Comparison of ENCODE assay signal across 9 cellular contexts in the genomic region with DNA sequence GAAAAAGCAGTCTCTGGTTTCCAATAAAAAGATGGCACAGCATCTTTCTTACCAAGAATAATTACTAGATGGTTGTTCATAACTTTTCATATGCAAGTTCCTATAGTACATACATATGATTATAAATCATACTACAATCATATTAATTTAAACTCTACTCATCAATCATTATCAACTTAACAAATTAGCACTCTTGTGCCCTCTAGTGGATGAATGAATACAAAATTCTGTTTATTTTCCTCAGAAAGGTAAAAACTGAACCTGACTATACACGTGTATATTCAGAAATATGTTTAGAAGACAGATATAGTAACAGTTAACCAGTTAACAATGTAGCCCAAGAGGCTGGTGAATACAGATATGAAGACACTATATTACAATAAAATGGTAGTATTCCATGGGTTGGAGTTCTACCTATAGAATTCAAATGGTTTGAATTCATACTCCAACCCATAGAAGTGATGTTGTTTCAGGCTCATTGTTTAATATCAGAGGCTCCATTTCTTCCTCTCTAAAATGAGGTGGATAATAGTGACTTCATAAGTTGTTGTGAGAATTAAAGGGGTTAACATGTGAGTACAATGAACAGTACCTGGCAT.
A peak's percentile ranks its signal among the peaks of the same experiment; 100 is the strongest.
DNase-seq lines count a peak whose midpoint lies in the region; ATAC-seq, FAIRE-seq and TF ChIP-seq lines count a peak whose summit lies in the region.
"Had no signal": no experiment of that assay in that cellular context is flagged by ENCODE, and none has a peak within 500 bp of the region (broad histone marks: within the 10 kb centered on the region; RNA-seq: fewer than 3 reads in every experiment).

No MANE protein-coding gene starts in this region.

- TF ChIP-seq CTCF in DOHH2 (IDR thresholded peaks at IDR 0.05; ENCODE audit: low read depth, low read length, poor library complexity, severe bottlenecking) (peak; percentile 64), K562 (IDR thresholded peaks at IDR 0.05 in 2 of 3, conservative IDR thresholded peaks at IDR 0.05 in 1 of 3; ENCODE audit: insufficient read depth in 2 of 3, low read depth in 1 of 3, low read length in 3 of 3) (peak in 2 of 3 experiments; percentile 29 to 53; a peak in 3 of 6 replicates), mesothelial cell of epicardium (IDR thresholded peaks at IDR 0.05; ENCODE audit: unreplicated experiment) (peak; percentile 66)

- no peaks in the 10 kb centered on the region for H3K9me1 ChIP-seq in K562 (ENCODE audit: control insufficient read depth, insufficient read depth, low read length)

- H3K27me3 ChIP-seq in DOHH2 (ENCODE audit: control insufficient read depth, low read length): no peaks in the 10 kb centered on the region
- no peaks in the 10 kb centered on the region for H3K27me3 ChIP-seq in K562 (ENCODE audit: control insufficient read depth in 2 of 2, insufficient read depth in 2 of 2, low read length in 2 of 2)

- TF ChIP-seq EP300 in K562 (IDR thresholded peaks at IDR 0.05; ENCODE audit: low read length): no peak

- DNase-seq in LHCN-M2 (ENCODE audit: low read depth): peak; percentile 17
- peak in 3 of 4 experiments; percentile 9 to 40 (median 10) for DNase-seq in K562 (ENCODE audit: extremely low read depth in 1 of 4, low spot score in 3 of 4)
- no peak for DNase-seq in mesothelial cell of epicardium (ENCODE audit: low spot score in 2 of 2, unreplicated experiment in 2 of 2)
- no peak for DNase-seq in amygdala (lab: John Stamatoyannopoulos, UW)
- no peak for DNase-seq in GM19238 (ENCODE audit: insufficient read length, low spot score)
- DNase-seq in germinal center (ENCODE audit: low spot score): no peak
- DNase-seq in left cardiac atrium: no peak
- DNase-seq: stimulated activated CD4-positive, alpha-beta T cell treated with anti-CD3 and anti-CD28 coated beads, Interleukin-15, amount 100 ng/mL, for 24 hours had no signal

- no peaks in the 10 kb centered on the region for H3K36me3 Mint-ChIP-seq in mesothelial cell of epicardium

- intact Hi-C loops in K562 (cut with micrococcal nuclease): loop anchor here (1.0 to 5.0 kb wide), 2 partner anchors 142 to 173 kb away; no protein-coding TSS in a partner anchor
- intact Hi-C loops in left cardiac atrium (cut with DNase I): loop anchor here in 1 of 2 donors (5.0 kb wide), 1 partner anchor 142 kb away; no protein-coding TSS in a partner anchor

- POLR2A ChIA-PET in K562 (lab: Yijun Ruan, JAX): interaction anchor here (1.0 kb wide), 1 partner anchor 14 kb away, joined by 3 read pairs; no protein-coding TSS in a partner anchor

- H3K4me1 ChIP-seq in DOHH2 (ENCODE audit: control insufficient read depth, low read length) (no peaks in the 10 kb centered on the region), K562 (replicated peaks in 1 of 2; ENCODE audit: control insufficient read depth in 2 of 2, insufficient read depth in 2 of 2, low read length in 2 of 2) (peaks cover 0 to 14% of the 10 kb centered on the region in 2 experiments; a peak in 2 of 5 replicates)

- H4K20me1 ChIP-seq in DOHH2 (ENCODE audit: control insufficient read depth, insufficient read depth, low read depth, low read length) (no peaks in the 10 kb centered on the region), K562 (replicated peaks; ENCODE audit: control insufficient read depth, insufficient read depth, low read length) (no peaks in the 10 kb centered on the region)

- H3K27ac ChIP-seq in DOHH2 (ENCODE audit: low read depth, low read length): no peak overlapping the region
- no peak overlapping the region for H3K27ac ChIP-seq in K562 (ENCODE audit: extremely low read depth, low read depth, low read length)

- no peaks in the 10 kb centered on the region for H3K36me3 ChIP-seq in DOHH2 (ENCODE audit: control insufficient read depth, low read length)
- no peaks in the 10 kb centered on the region; the same call in 2 of the 3 replicates for H3K36me3 ChIP-seq in K562 (ENCODE audit: control insufficient read depth, insufficient read depth, low read length)

- WGBS in K562 (ENCODE audit: insufficient coverage, low coverage, missing lambda C conversion rate): 0% methylated on average over 1 of the region's 1 CpG

- TF ChIP-seq POLR2A in K562 (conservative IDR thresholded peaks at IDR 0.05): no peak

- H3K9me3 Mint-ChIP-seq in mesothelial cell of epicardium: peaks cover 13% of the 10 kb centered on the region

- no peak for FAIRE-seq in K562 (lab: Jason Lieb, UNC)

- H3K9me2 ChIP-seq in DOHH2 (replicated peaks; ENCODE audit: control insufficient read depth, low read length): no peaks in the 10 kb centered on the region

- H3K4me3 Mint-ChIP-seq in mesothelial cell of epicardium: no peak overlapping the region

- in situ Hi-C loops in K562 (cut with MboI): no loop called here

- no peaks in the 10 kb centered on the region for H3K27me3 Mint-ChIP-seq in mesothelial cell of epicardium (ENCODE audit: low read depth)

- no peak overlapping the region for H3K4me3 ChIP-seq in DOHH2 (ENCODE audit: low read length)
- no peak overlapping the region for H3K4me3 ChIP-seq in K562

- no peaks in the 10 kb centered on the region for H3K79me2 ChIP-seq in DOHH2 (ENCODE audit: control insufficient read depth, low read length)
- peaks cover 47% of the 10 kb centered on the region for H3K79me2 ChIP-seq in K562 (ENCODE audit: control insufficient read depth, insufficient read depth, low read length)

- CTCF ChIA-PET in K562 (lab: Yijun Ruan, JAX; ENCODE audit: low intra/inter-chr PET ratio): interaction anchor here (0.8 to 2.6 kb wide), 4 partner anchors 142 to 1760 kb away, joined by 3 to 16 read pairs (median 4); no protein-coding TSS in a partner anchor

- TF ChIP-seq RAD21 in K562 (CRISPR knock-in tag; conservative IDR thresholded peaks at IDR 0.05 in 1 of 2, IDR thresholded peaks at IDR 0.05 in 1 of 2): peak; percentile 29 to 58; a peak in 3 of 4 replicates

- no peak for ATAC-seq in K562
- ATAC-seq in left cardiac atrium: no peak

- H3K9ac ChIP-seq in K562 (ENCODE audit: insufficient read depth in 1 of 2, low read depth in 2 of 2, low read length in 2 of 2): no peak overlapping the region

- H2AFZ ChIP-seq in K562 (ENCODE audit: low read depth, low read length): no peak overlapping the region

- BruUV-seq in K562 (replicated peaks; lab: Mats Ljungman, UMichigan): no TSS peak

- no peak overlapping the region for H3K27ac Mint-ChIP-seq in mesothelial cell of epicardium

- H3F3A ChIP-seq in DOHH2 (ENCODE audit: control insufficient read depth, insufficient read depth): no peaks in the 10 kb centered on the region

- H3K9me3 ChIP-seq in DOHH2 (ENCODE audit: control insufficient read depth, insufficient read depth, low read length) (no peaks in the 10 kb centered on the region), K562 (replicated peaks; ENCODE audit: control insufficient read depth, insufficient read depth, low read depth, low read length) (no peaks in the 10 kb centered on the region)

- no peak overlapping the region for H3K4me2 ChIP-seq in DOHH2 (ENCODE audit: low read length)
- no peak overlapping the region for H3K4me2 ChIP-seq in K562 (ENCODE audit: insufficient read depth, low read length)

- peaks cover 6% of the 10 kb centered on the region for H3K4me1 Mint-ChIP-seq in mesothelial cell of epicardium

TF ChIP-seq in K562, 482 proteins besides CTCF, POLR2A, EP300 and RAD21 (continues in another document):
- TF ChIP-seq SMARCE1 (IDR thresholded peaks at IDR 0.05): no peak
- no peak for TF ChIP-seq KAT2B (IDR thresholded peaks at IDR 0.05; ENCODE audit: low read depth, low read length)
- no peak for TF ChIP-seq TSC22D4 (tag; IDR thresholded peaks at IDR 0.05)
- TF ChIP-seq ZNF175 (CRISPR knock-in tag; IDR thresholded peaks at IDR 0.05; ENCODE audit: low read depth): no peak
- TF ChIP-seq SMC3 (conservative IDR thresholded peaks at IDR 0.05; ENCODE audit: insufficient read depth, low read depth, low read length): 0 out of 2 replicates have a peak, but pooled peaks have one; percentile 11
- peak; percentile 74 for TF ChIP-seq MEIS2 (IDR thresholded peaks at IDR 0.05; ENCODE audit: partially characterized antibody)
- TF ChIP-seq RBM25 (IDR thresholded peaks at IDR 0.05; ENCODE audit: low read depth, low read length, severe bottlenecking): peak; percentile 25
- TF ChIP-seq ZSCAN32 (CRISPR knock-in tag; IDR thresholded peaks at IDR 0.05): no peak
- TF ChIP-seq, protein P1, sequence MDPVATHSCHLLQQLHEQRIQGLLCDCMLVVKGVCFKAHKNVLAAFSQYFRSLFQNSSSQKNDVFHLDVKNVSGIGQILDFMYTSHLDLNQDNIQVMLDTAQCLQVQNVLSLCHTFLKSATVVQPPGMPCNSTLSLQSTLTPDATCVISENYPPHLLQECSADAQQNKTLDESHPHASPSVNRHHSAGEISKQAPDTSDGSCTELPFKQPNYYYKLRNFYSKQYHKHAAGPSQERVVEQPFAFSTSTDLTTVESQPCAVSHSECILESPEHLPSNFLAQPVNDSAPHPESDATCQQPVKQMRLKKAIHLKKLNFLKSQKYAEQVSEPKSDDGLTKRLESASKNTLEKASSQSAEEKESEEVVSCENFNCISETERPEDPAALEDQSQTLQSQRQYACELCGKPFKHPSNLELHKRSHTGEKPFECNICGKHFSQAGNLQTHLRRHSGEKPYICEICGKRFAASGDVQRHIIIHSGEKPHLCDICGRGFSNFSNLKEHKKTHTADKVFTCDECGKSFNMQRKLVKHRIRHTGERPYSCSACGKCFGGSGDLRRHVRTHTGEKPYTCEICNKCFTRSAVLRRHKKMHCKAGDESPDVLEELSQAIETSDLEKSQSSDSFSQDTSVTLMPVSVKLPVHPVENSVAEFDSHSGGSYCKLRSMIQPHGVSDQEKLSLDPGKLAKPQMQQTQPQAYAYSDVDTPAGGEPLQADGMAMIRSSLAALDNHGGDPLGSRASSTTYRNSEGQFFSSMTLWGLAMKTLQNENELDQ (CRISPR knock-in tag; IDR thresholded peaks at IDR 0.05; ENCODE audit: borderline replicate concordance): no peak
- no peak for TF ChIP-seq XRCC5 (IDR thresholded peaks at IDR 0.05; ENCODE audit: low read depth, low read length)
- no peak for TF ChIP-seq SAFB (IDR thresholded peaks at IDR 0.05; ENCODE audit: borderline replicate concordance, low read depth, low read length)
- peak; percentile 57 for TF ChIP-seq PKNOX1 (IDR thresholded peaks at IDR 0.05)

Comparison
In these comparisons a context has a peak if more than half of its experiments do, and no peak if none do; other contexts are left out.
1. DNase-seq: peak in LHCN-M2 (single experiment) and K562 (3 of 4); none in mesothelial cell of epicardium (0 of 2), amygdala (0 of 56), GM19238 (single experiment), germinal center (single experiment) and left cardiac atrium (single experiment).
2. Peak in every context shown above with its lines, with median percentiles within 50 percentile points of each other: CTCF ChIP-seq.